In the genomic region with DNA sequence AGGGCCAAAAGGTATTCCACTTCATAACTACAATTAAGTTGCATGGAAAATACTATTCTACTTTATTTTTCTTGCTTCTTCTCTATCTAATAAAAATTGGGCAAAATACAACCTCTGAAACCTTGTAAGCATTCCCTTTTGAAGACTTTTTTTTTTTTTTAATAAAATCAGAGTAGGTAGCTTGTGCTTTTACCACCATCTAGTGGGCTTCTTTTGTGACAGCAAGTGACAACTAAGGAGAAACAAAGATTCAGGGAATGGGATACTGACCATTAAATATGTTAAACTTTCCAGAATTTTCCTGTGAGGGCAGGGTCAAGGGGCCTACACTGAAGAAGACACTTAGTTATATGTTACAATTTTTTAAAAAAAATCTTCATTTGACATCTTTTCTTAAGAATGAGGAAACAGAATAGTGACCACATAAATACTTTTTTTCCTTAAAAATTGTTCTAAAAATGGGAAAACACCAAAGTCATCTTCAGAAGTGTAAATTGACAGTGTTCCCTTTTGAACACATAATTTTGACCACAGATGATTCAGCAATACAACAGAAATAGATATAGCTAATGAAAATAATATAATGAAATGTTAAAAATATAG, we compare ENCODE assay signal across 9 cellular contexts.
DNase-seq lines count a peak whose midpoint lies in the region; ATAC-seq, FAIRE-seq and TF ChIP-seq lines count a peak whose summit lies in the region.
"Had no signal": no experiment of that assay in that cellular context is flagged by ENCODE, and none has a peak within 500 bp of the region (broad histone marks: within the 10 kb centered on the region; RNA-seq: fewer than 3 reads in every experiment).

No MANE protein-coding gene starts in this region.

- no peak for ATAC-seq in GM18517 (IDR thresholded peaks at IDR 0.05; ENCODE audit: unreplicated experiment)
- ATAC-seq in HG02571 (IDR thresholded peaks at IDR 0.05; ENCODE audit: unreplicated experiment) = no peak

- H3K27me3 ChIP-seq in bronchial epithelial cell (ENCODE audit: control insufficient read depth, insufficient read depth, low read length) = no peaks in the 10 kb centered on the region

- DNase-seq in NCI-H1436 (lab: John Stamatoyannopoulos, UW) (peak; percentile 47), NCI-H1436 treated with DMSO at 0.1 percent for 48 hours (lab: John Stamatoyannopoulos, UW) (no peak), NCI-H2107 treated with DMSO at 0.1 percent for 48 hours (lab: John Stamatoyannopoulos, UW; ENCODE audit: unreplicated experiment) (peak; percentile 24), bronchial epithelial cell (ENCODE audit: low read depth) (peak; percentile 36), midbrain (lab: John Stamatoyannopoulos, UW) (peak; percentile 25), activated gamma-delta T cell treated with Interleukin-2 at 50 U/mL for 16 hours (no peak)
- DNase-seq: CD4-positive, CD25-positive, alpha-beta regulatory T cell had no signal

- peak; percentile 48 for TF ChIP-seq CTCF in bronchial epithelial cell (IDR thresholded peaks at IDR 0.05; ENCODE audit: insufficient read depth, low read length, severe bottlenecking)

- H3K4me3 ChIP-seq in bronchial epithelial cell (ENCODE audit: low read depth, low read length) = no peak overlapping the region

- FAIRE-seq in bronchial epithelial cell (lab: Jason Lieb, UNC) = no peak

- H3K36me3 ChIP-seq in bronchial epithelial cell (ENCODE audit: control insufficient read depth, insufficient read depth, low read length) = no peaks in the 10 kb centered on the region

Comparison
In these comparisons a context has a peak if more than half of its experiments do, and no peak if none do; other contexts are left out.
1. DNase-seq: peak in NCI-H1436 (single experiment), NCI-H2107 treated with DMSO at 0.1 percent for 48 hours (single experiment), bronchial epithelial cell (single experiment) and midbrain (single experiment); none in NCI-H1436 treated with DMSO at 0.1 percent for 48 hours (single experiment) and activated gamma-delta T cell treated with Interleukin-2 at 50 U/mL for 16 hours (single experiment).